In genomic region chr15:74432968-74433591, GRCh38 we compare ENCODE assay signal across 8 cellular contexts. TPM values are rescaled to one million over a fixed set of nuclear protein-coding genes. Genes with fewer than 3 reads are reported as not detected.
A peak's percentile ranks its signal among the peaks of the same experiment; 100 is the strongest.
DNase-seq lines count a peak whose midpoint lies in the region; FAIRE-seq lines count a peak whose summit lies in the region.

No MANE protein-coding gene starts in this region.

- WGBS in esophagus, 2 donors = 1% methylated on average over 42 to 64 of the region's 64 CpGs
- no CpG with 5 or more reads among the region's 64 CpGs for WGBS in trophoblast cell (ENCODE audit: extremely low coverage, insufficient coverage, insufficient read length)

- peak overlapping the region; percentile 90 for H3K4me3 Mint-ChIP-seq in activated naive CD4-positive, alpha-beta T cell treated with anti-CD3 and anti-CD28 coated beads for 36 hours

- H3K36me3 ChIP-seq in SJCRH30 (no peaks in the 10 kb centered on the region), esophagus (ENCODE audit: control insufficient read depth in 2 of 2, insufficient read depth in 2 of 2, low read length in 1 of 2) (no peaks in the 10 kb centered on the region), trophoblast cell (ENCODE audit: control insufficient read depth in 1 of 2, insufficient read depth in 2 of 2, low read length in 2 of 2) (peaks cover 2 to 11% of the 10 kb centered on the region in 2 experiments)

- H3K23ac ChIP-seq in trophoblast cell (ENCODE audit: low read length) = no peak overlapping the region

- no peak for FAIRE-seq in HTR-8/SVneo (lab: Jason Lieb, UNC)

- H3K4me1 ChIP-seq in SJCRH30 (peaks cover 7% of the 10 kb centered on the region), esophagus (ENCODE audit: control insufficient read depth in 2 of 2, insufficient read depth in 2 of 2, low read length in 1 of 2) (peaks cover 5% of the 10 kb centered on the region in 2 donors), trophoblast cell (ENCODE audit: control insufficient read depth in 1 of 2, insufficient read depth in 2 of 2, low read length in 2 of 2) (peaks cover 21 to 28% of the 10 kb centered on the region in 2 experiments)

- peak overlapping the region; percentile 83 for H3K14ac ChIP-seq in trophoblast cell (ENCODE audit: low read length)

- H3K27ac ChIP-seq in SJCRH30 (no peak overlapping the region), esophagus (ENCODE audit: low read depth in 2 of 2, low read length in 1 of 2) (peak overlapping the region in 1 of 2 donors; percentile 14), trophoblast cell (ENCODE audit: low read depth, low read length) (peak overlapping the region; percentile 57)

- H3K9me3 ChIP-seq in SJCRH30 (replicated peaks) (no peaks in the 10 kb centered on the region), esophagus (ENCODE audit: control insufficient read depth in 2 of 2, insufficient read depth in 1 of 2, low read depth in 1 of 2, low read length in 1 of 2) (no peaks in the 10 kb centered on the region), trophoblast cell (ENCODE audit: insufficient read depth, low read depth, low read length) (peaks cover 5% of the 10 kb centered on the region)

- peak overlapping the region; percentile 5 for H4K12ac ChIP-seq in trophoblast cell (ENCODE audit: low read depth, low read length)

- peak overlapping the region; percentile 64 for H3K9ac ChIP-seq in trophoblast cell (ENCODE audit: low read length)

- H3K36me3 Mint-ChIP-seq in activated naive CD4-positive, alpha-beta T cell treated with anti-CD3 and anti-CD28 coated beads for 36 hours (ENCODE audit: low read depth) = peaks cover 29% of the 10 kb centered on the region

- peaks cover 24% of the 10 kb centered on the region for H3K79me1 ChIP-seq in trophoblast cell (ENCODE audit: low read length)

- H4K91ac ChIP-seq in trophoblast cell (ENCODE audit: low read depth, low read length) = peak overlapping the region; percentile 60

- peak overlapping the region; percentile 40 for H2AFZ ChIP-seq in trophoblast cell (ENCODE audit: insufficient read depth, low read length, poor library complexity)

- H2BK5ac ChIP-seq in trophoblast cell (ENCODE audit: low read depth, low read length, poor library complexity) = peak overlapping the region; percentile 72

- peaks cover 25% of the 10 kb centered on the region for H3K79me2 ChIP-seq in trophoblast cell (ENCODE audit: control insufficient read depth, insufficient read depth, low read length, poor library complexity)

- H4K8ac ChIP-seq in trophoblast cell (ENCODE audit: low read depth, low read length) = peak overlapping the region; percentile 83

- H2BK120ac ChIP-seq in trophoblast cell (ENCODE audit: insufficient read depth, low read length, poor library complexity) = peak overlapping the region; percentile 65

- peak overlapping the region; percentile 5 for H2BK12ac ChIP-seq in trophoblast cell (ENCODE audit: low read length)

- no peaks in the 10 kb centered on the region for H3K9me3 Mint-ChIP-seq in activated naive CD4-positive, alpha-beta T cell treated with anti-CD3 and anti-CD28 coated beads for 36 hours

- H3K4ac ChIP-seq in trophoblast cell (ENCODE audit: low read depth, low read length) = peak overlapping the region; percentile 52

- H3K4me1 Mint-ChIP-seq in activated naive CD4-positive, alpha-beta T cell treated with anti-CD3 and anti-CD28 coated beads for 36 hours (ENCODE audit: low read depth) = peaks cover 72% of the 10 kb centered on the region

- CTCF ChIA-PET in activated naive CD4-positive, alpha-beta T cell treated with anti-CD3 and anti-CD28 coated beads for 36 hours (lab: Charles Lee) = interaction anchor here (1.0 kb wide), 1 partner anchor 29 kb away, joined by 3 read pairs; no protein-coding TSS in a partner anchor

- DNase-seq in activated naive CD4-positive, alpha-beta T cell treated with anti-CD3 and anti-CD28 coated beads for 36 hours = no peak
- DNase-seq in activated naive CD4-positive, alpha-beta T cell (lab: John Stamatoyannopoulos, UW) = no peak
- DNase-seq in SJCRH30 = no peak
- DNase-seq in trophoblast cell = no peak
- DNase-seq in HTR-8/SVneo (ENCODE audit: insufficient read length, low spot score) = no peak
- no peak for DNase-seq in occipital lobe (lab: John Stamatoyannopoulos, UW)
- DNase-seq in GOT3 (lab: John Stamatoyannopoulos, UW) = no peak

- H3K4me3 ChIP-seq in SJCRH30 = peak overlapping the region; percentile 86
- peak overlapping the region; percentile 67 to 75 for H3K4me3 ChIP-seq in esophagus (ENCODE audit: low read depth in 1 of 2, low read length in 2 of 2)
- peak overlapping the region; percentile 92 for H3K4me3 ChIP-seq in trophoblast cell (ENCODE audit: low read depth, low read length)

- no peak overlapping the region for H2AK5ac ChIP-seq in trophoblast cell (ENCODE audit: low read length)

- peak overlapping the region; percentile 78 for H3K4me2 ChIP-seq in trophoblast cell (ENCODE audit: low read length)

- peak overlapping the region; percentile 92 for H3K18ac ChIP-seq in trophoblast cell (ENCODE audit: low read length)

- intact Hi-C loops in activated naive CD4-positive, alpha-beta T cell treated with anti-CD3 and anti-CD28 coated beads for 36 hours (cut with micrococcal nuclease) = no loop called here

- H3K27ac Mint-ChIP-seq in activated naive CD4-positive, alpha-beta T cell treated with anti-CD3 and anti-CD28 coated beads for 36 hours = peak overlapping the region; percentile 85

- H3K27me3 ChIP-seq in SJCRH30 = peaks cover 5% of the 10 kb centered on the region; the same call in 1 of the 2 replicates
- H3K27me3 ChIP-seq in esophagus (ENCODE audit: control insufficient read depth in 1 of 2, insufficient read depth in 2 of 2, low read length in 2 of 2) = peaks cover 0 to 5% of the 10 kb centered on the region in 2 donors
- H3K27me3 ChIP-seq in trophoblast cell (ENCODE audit: insufficient read depth, low read length) = no peaks in the 10 kb centered on the region

- no peaks in the 10 kb centered on the region for H3K27me3 Mint-ChIP-seq in activated naive CD4-positive, alpha-beta T cell treated with anti-CD3 and anti-CD28 coated beads for 36 hours (ENCODE audit: low read depth)

RNA-seq across cellular contexts. Expression of gene SEMA7A, which starts 0.7 kb away (rescaled TPM):
- total RNA-seq in activated naive CD4-positive, alpha-beta T cell treated with anti-CD3 and anti-CD28 coated beads for 36 hours = 10 to 100 TPM; 45.7 to 46.9 TPM
- 2.6 and 2.8 TPM in 2 replicates for total RNA-seq in SJCRH30 (2014; rRNA removed; shearing (Covaris generic))
- 1 to 10 TPM; 2.2 to 9.6 TPM for polyA plus RNA-seq in esophagus
- 135 and 149 TPM in 2 replicates for polyA plus RNA-seq in trophoblast cell (2013)
- total RNA-seq in occipital lobe = 51.5 TPM

RNA-seq across cellular contexts. Expression of gene UBL7, which starts 27.9 kb away (rescaled TPM):
- total RNA-seq in activated naive CD4-positive, alpha-beta T cell treated with anti-CD3 and anti-CD28 coated beads for 36 hours = 10 to 100 TPM; 43.0 to 47.0 TPM
- total RNA-seq in SJCRH30 (2014; rRNA removed; shearing (Covaris generic)) = 71.9 and 77.1 TPM in 2 replicates
- polyA plus RNA-seq in esophagus = 10 to 100 TPM; 19.0 to 30.0 TPM
- polyA plus RNA-seq in trophoblast cell (2013) = 34.6 and 35.4 TPM in 2 replicates
- total RNA-seq in occipital lobe = 31.2 TPM

Comparison
In these comparisons a context has a peak if more than half of its experiments do, and no peak if none do; other contexts are left out.
1. RNA of gene SEMA7A, which starts 0.7 kb away (total RNA-seq): 51.5 TPM in occipital lobe (single experiment) and 45.7 to 46.9 TPM in activated naive CD4-positive, alpha-beta T cell treated with anti-CD3 and anti-CD28 coated beads for 36 hours; 2.6 to 2.8 TPM in SJCRH30; every median in the first group is over 10 times any median in the second.
2. Peak in every context shown above with its lines, with median percentiles within 50 percentile points of each other: H3K4me3 ChIP-seq.